ENCODE assay signal across 35 cellular contexts in the genomic region with DNA sequence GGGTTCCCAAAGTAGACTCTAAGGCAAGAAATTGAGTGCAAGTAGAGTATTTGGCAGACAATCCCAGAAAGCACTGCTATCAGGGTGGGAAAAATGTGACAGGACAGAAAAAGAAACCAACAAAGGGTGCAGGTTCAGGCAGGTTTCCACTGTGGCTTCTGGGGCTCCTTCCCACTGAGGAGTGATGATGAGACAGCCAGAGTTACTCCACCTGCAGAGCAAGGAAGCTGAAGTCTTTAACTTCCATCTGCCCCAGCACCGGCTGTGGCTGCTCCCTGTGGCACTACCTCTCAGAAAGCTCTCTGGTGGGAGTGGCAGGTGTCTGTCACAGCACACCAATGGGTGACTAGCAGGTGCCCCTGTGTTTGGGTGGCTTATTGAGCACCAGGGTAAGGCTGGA.
"Had no signal": no experiment of that assay in that cellular context is flagged by ENCODE, and none has a peak within 500 bp of the region (broad histone marks: within the 10 kb centered on the region; RNA-seq: fewer than 3 reads in every experiment).

No MANE protein-coding gene starts in this region.

- H3K4me3 ChIP-seq: SJCRH30, SK-N-MC had no signal

- H3K9me3 Mint-ChIP-seq: activated CD4-positive, alpha-beta memory T cell treated with anti-CD3 and anti-CD28 coated beads, Interleukin-2, amount 10 ng/mL, durations not matched to agents 7 days and 5 days; brain had no signal

- ATAC-seq: activated CD8-positive, alpha-beta memory T cell treated with anti-CD3 and anti-CD28 coated beads, Interleukin-2, amount 10 ng/mL, durations not matched to agents 7 days and 5 days; Panc1; T-helper 17 cell had no signal

- DNase-seq: activated CD4-positive, alpha-beta memory T cell treated with anti-CD3 and anti-CD28 coated beads, Interleukin-2, amount 10 ng/mL, durations not matched to agents 7 days and 5 days; activated CD4-positive, alpha-beta T cell treated with anti-CD3 and anti-CD28 coated beads for 1 hour; activated CD4-positive, alpha-beta T cell treated with anti-CD3 and anti-CD28 coated beads for 48 hours; activated CD4-positive, CD25-positive, alpha-beta regulatory T cell; activated CD8-positive, alpha-beta memory T cell treated with anti-CD3 and anti-CD28 coated beads for 24 hours; activated CD8-positive, alpha-beta memory T cell treated with anti-CD3 and anti-CD28 coated beads, Interleukin-2, amount 10 ng/mL, durations not matched to agents 7 days and 5 days; activated CD8-positive, alpha-beta memory T cell treated with anti-CD3 and anti-CD28 coated beads, Interleukin-2, amount 50 U/mL, for 48 hours; activated effector memory CD4-positive, alpha-beta T cell treated with Interleukin-2 at 50 U/mL for 16 hours; activated naive CD4-positive, alpha-beta T cell treated with anti-CD3 and anti-CD28 coated beads, Interleukin-2, amount 50 U/mL, for 16 hours; activated T-cell treated with anti-CD3 and anti-CD28 coated beads, Interleukin-2, amount 50 U/mL, for 48 hours; anterior cingulate cortex; central memory CD4-positive, alpha-beta T cell; Kasumi-1; KBM-7; MM.1S; MV-4-11; NCI-H1092; NCI-H146; NCI-H187; NCI-H2029 treated with DMSO at 0.1 percent for 48 hours; NCI-H2107; NCI-H2171; NCI-H2227 treated with DMSO at 0.1 percent for 48 hours; NCI-H446; NCI-H510A treated with DMSO at 0.1 percent for 48 hours; NCI-H526 treated with DMSO at 0.1 percent for 48 hours; NCI-H774; SHP77; SJCRH30; T-helper 17 cell; T1000; WERI-Rb-1 had no signal

- H3K27me3 Mint-ChIP-seq: activated CD8-positive, alpha-beta memory T cell treated with anti-CD3 and anti-CD28 coated beads, Interleukin-2, amount 10 ng/mL, durations not matched to agents 7 days and 5 days had no signal

- H3K4me3 Mint-ChIP-seq: activated CD4-positive, alpha-beta memory T cell treated with anti-CD3 and anti-CD28 coated beads, Interleukin-2, amount 10 ng/mL, durations not matched to agents 7 days and 5 days; activated CD8-positive, alpha-beta memory T cell treated with anti-CD3 and anti-CD28 coated beads, Interleukin-2, amount 10 ng/mL, durations not matched to agents 7 days and 5 days; brain; T-helper 17 cell had no signal

- H3K36me3 Mint-ChIP-seq: activated CD8-positive, alpha-beta memory T cell treated with anti-CD3 and anti-CD28 coated beads, Interleukin-2, amount 10 ng/mL, durations not matched to agents 7 days and 5 days; brain had no signal

- H3K27ac Mint-ChIP-seq: activated CD4-positive, alpha-beta memory T cell treated with anti-CD3 and anti-CD28 coated beads, Interleukin-2, amount 10 ng/mL, durations not matched to agents 7 days and 5 days; activated CD8-positive, alpha-beta memory T cell treated with anti-CD3 and anti-CD28 coated beads, Interleukin-2, amount 10 ng/mL, durations not matched to agents 7 days and 5 days; brain; T-helper 17 cell had no signal
